ENCODE assay signal across 8 cellular contexts in the genomic region with DNA sequence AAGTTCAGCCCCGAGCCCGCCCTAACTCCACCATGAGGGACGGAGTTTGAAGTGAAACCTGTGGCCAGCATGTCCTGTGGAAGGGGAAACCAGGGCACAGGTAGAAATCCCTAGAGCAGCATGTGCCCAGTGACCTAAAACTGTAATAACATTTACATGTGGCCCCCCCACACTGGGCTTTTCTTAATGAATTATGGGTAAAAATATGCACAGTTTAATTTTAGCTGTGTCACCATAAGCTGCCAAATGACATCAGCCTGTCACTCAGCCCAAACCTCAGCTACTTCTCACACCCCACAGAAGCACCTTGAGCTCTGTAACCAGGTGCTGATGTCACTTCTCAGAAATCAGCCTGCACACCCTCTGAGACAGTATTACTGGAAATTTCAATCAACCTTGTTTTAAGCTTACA. TPM values are rescaled to one million over a fixed set of nuclear protein-coding genes. Genes with fewer than 3 reads are reported as not detected.
DNase-seq lines count a peak whose midpoint lies in the region; ATAC-seq and TF ChIP-seq lines count a peak whose summit lies in the region.

No MANE protein-coding gene starts in this region.

- no peak overlapping the region for H3K4me3 Mint-ChIP-seq in CD4-positive, alpha-beta memory T cell
- H3K4me3 Mint-ChIP-seq in nephron progenitor cell = no peak overlapping the region

- CTCF ChIA-PET in CD4-positive, alpha-beta memory T cell (lab: Charles Lee; ENCODE audit: partially characterized antibody) = interaction anchor here (0.6 to 1.4 kb wide), 4 partner anchors 36 to 1707 kb away, joined by 3 to 4 read pairs (median 3); no protein-coding TSS in a partner anchor

- H3K27me3 ChIP-seq in CD4-positive, alpha-beta memory T cell (ENCODE audit: insufficient read depth, low read length) = no peaks in the 10 kb centered on the region

- peaks cover 0 to 2% of the 10 kb centered on the region in 2 donors for H3K36me3 Mint-ChIP-seq in CD4-positive, alpha-beta memory T cell
- peaks cover 1% of the 10 kb centered on the region for H3K36me3 Mint-ChIP-seq in nephron progenitor cell (ENCODE audit: low read depth)

- no peaks in the 10 kb centered on the region for H3K9me3 ChIP-seq in CD4-positive, alpha-beta memory T cell (ENCODE audit: control insufficient read depth in 1 of 2, low read length in 2 of 2)

- H3K4me3 ChIP-seq in CD4-positive, alpha-beta memory T cell (ENCODE audit: low read length in 2 of 2) = no peak overlapping the region

- H3K27ac ChIP-seq in CD4-positive, alpha-beta memory T cell (ENCODE audit: low read depth, low read length) = peak overlapping the region; percentile 51

- ATAC-seq in HG02571 (IDR thresholded peaks at IDR 0.05; ENCODE audit: unreplicated experiment) = peak; percentile 53

- no peak for TF ChIP-seq POLR2A in erythroblast (IDR thresholded peaks at IDR 0.05; ENCODE audit: low read length)

- peaks cover 36% of the 10 kb centered on the region for H3K4me1 ChIP-seq in CD4-positive, alpha-beta memory T cell (ENCODE audit: insufficient read depth, low read length)

- no peaks in the 10 kb centered on the region for H3K36me3 ChIP-seq in CD4-positive, alpha-beta memory T cell (ENCODE audit: insufficient read depth, low read length)

- POLR2A ChIA-PET in CD4-positive, alpha-beta memory T cell (lab: Charles Lee; ENCODE audit: partially characterized antibody) = interaction anchor here (0.9 to 1.2 kb wide), 3 partner anchors 36 to 304 kb away, joined by 3 to 6 read pairs (median 3); partner anchors contain the start of gene POFUT2

- peaks cover 0 to 8% (median 3%) of the 10 kb centered on the region in 8 donors for H3K9me3 Mint-ChIP-seq in CD4-positive, alpha-beta memory T cell
- H3K9me3 Mint-ChIP-seq in nephron progenitor cell = peaks cover 23% of the 10 kb centered on the region

- H3K27ac Mint-ChIP-seq in CD4-positive, alpha-beta memory T cell = peak overlapping the region in 2 of 7 donors; percentile 72 to 86
- no peak overlapping the region for H3K27ac Mint-ChIP-seq in nephron progenitor cell

- H3K27me3 Mint-ChIP-seq in CD4-positive, alpha-beta memory T cell = peaks cover 2 to 9% of the 10 kb centered on the region in 2 donors
- peaks cover 40% of the 10 kb centered on the region for H3K27me3 Mint-ChIP-seq in nephron progenitor cell (ENCODE audit: low read depth, poor library complexity)

- peaks cover 16 to 21% (median 18%) of the 10 kb centered on the region in 4 donors for H3K4me1 Mint-ChIP-seq in CD4-positive, alpha-beta memory T cell
- H3K4me1 Mint-ChIP-seq in nephron progenitor cell = peaks cover 24% of the 10 kb centered on the region

- DNase-seq in CD4-positive, alpha-beta memory T cell = peak; percentile 71 to 94 (median 86)
- peak; percentile 65 for DNase-seq in activated CD4-positive, alpha-beta T cell treated with anti-CD3 and anti-CD28 coated beads for 1 hour
- DNase-seq in erythroblast (lab: John Stamatoyannopoulos, UW) (peak; percentile 28 to 59), NCI-H2227 (lab: John Stamatoyannopoulos, UW; ENCODE audit: unreplicated experiment) (no peak), nephron progenitor cell (no peak), NOMO-1 treated with dmso at 0.1 percent for 144 hours (lab: John Stamatoyannopoulos, UW; ENCODE audit: unreplicated experiment) (no peak)
- DNase-seq in stimulated activated CD8-positive, alpha-beta memory T cell treated with anti-CD3 and anti-CD28 coated beads, Interleukin-7, amount 100 ng/mL, for 4 hours (ENCODE audit: low read depth in 2 of 2) = peak; percentile 64 to 82

- intact Hi-C loops in CD4-positive, alpha-beta memory T cell (cut with micrococcal nuclease) = loop anchor here (5.0 kb wide), 1 partner anchor 305 kb away; the partner anchor contains the start of gene POFUT2

- no peak for TF ChIP-seq CTCF in nephron progenitor cell (IDR thresholded peaks at IDR 0.05)

RNA-seq across cellular contexts. Expression of gene SLC19A1, which starts 50.0 kb away (rescaled TPM):
- total RNA-seq in CD4-positive, alpha-beta memory T cell = 1 to 10 TPM; 8.0 to 9.8 TPM
- polyA plus RNA-seq in CD4-positive, alpha-beta memory T cell = 1 to 10 TPM; 7.4 to 8.5 TPM

RNA-seq across cellular contexts. Expression of gene PCBP3, which starts 51.3 kb away (rescaled TPM):
- total RNA-seq in CD4-positive, alpha-beta memory T cell = 1 to 10 TPM in 1 of 2 experiments, under 1 TPM in 1; 0.99 to 1.6 TPM
- polyA plus RNA-seq in CD4-positive, alpha-beta memory T cell = 1 to 10 TPM in 1 of 2 donors, under 1 TPM in 1; 0.36 to 1.1 TPM

Comparison
In these comparisons a context has a peak if more than half of its experiments do, and no peak if none do; other contexts are left out.
1. DNase-seq: peak in CD4-positive, alpha-beta memory T cell (5 of 5), activated CD4-positive, alpha-beta T cell treated with anti-CD3 and anti-CD28 coated beads for 1 hour (single experiment), erythroblast (2 of 2) and stimulated activated CD8-positive, alpha-beta memory T cell treated with anti-CD3 and anti-CD28 coated beads, Interleukin-7, amount 100 ng/mL, for 4 hours (2 of 2); none in NCI-H2227 (single experiment), nephron progenitor cell (single experiment) and NOMO-1 treated with dmso at 0.1 percent for 144 hours (single experiment).